Comparison of ENCODE assay signal across 16 cellular contexts in genomic region chr4:145011636-145012035, GRCh38.
"Had no signal": no experiment of that assay in that cellular context is flagged by ENCODE, and none has a peak within 500 bp of the region (broad histone marks: within the 10 kb centered on the region; RNA-seq: fewer than 3 reads in every experiment).

No MANE protein-coding gene starts in this region.

- DNase-seq: activated B cell treated with CpG ODN at 0.5 μM for 24 hours; activated CD4-positive, alpha-beta T cell treated with anti-CD3 and anti-CD28 coated beads, Interleukin-2, amount 10 ng/mL, durations not matched to agents 7 days and 5 days; activated CD8-positive, alpha-beta memory T cell treated with anti-CD3 and anti-CD28 coated beads for 24 hours; activated naive CD4-positive, alpha-beta T cell treated with anti-CD3 and anti-CD28 coated beads, Interleukin-2, amount 50 U/mL, for 16 hours; brain microvascular endothelial cell; esophagus squamous epithelium; hippocampal formation; naive B cell; right cardiac atrium; small intestine; T-helper 17 cell; tibial artery had no signal

- H3K36me3 ChIP-seq: brain microvascular endothelial cell, esophagus squamous epithelium, neutrophil, tibial artery had no signal

- H3K4me3 ChIP-seq: esophagus squamous epithelium, tibial artery had no signal

- H3K27me3 Mint-ChIP-seq: activated B cell treated with CpG ODN at 0.5 μM for 24 hours; activated CD4-positive, alpha-beta T cell treated with anti-CD3 and anti-CD28 coated beads, Interleukin-2, amount 10 ng/mL, durations not matched to agents 7 days and 5 days; naive B cell; T-helper 17 cell had no signal

- H3K9me3 ChIP-seq: esophagus squamous epithelium, neutrophil had no signal

- H3K27ac ChIP-seq: esophagus squamous epithelium, neutrophil, tibial artery had no signal

- H3K27ac Mint-ChIP-seq: activated B cell treated with CpG ODN at 0.5 μM for 24 hours; activated CD4-positive, alpha-beta T cell treated with anti-CD3 and anti-CD28 coated beads, Interleukin-2, amount 10 ng/mL, durations not matched to agents 7 days and 5 days; activated T-helper 2 cell treated with anti-CD3 and anti-CD28 coated beads, Interferon-gamma antibody, Interleukin-2, Interleukin-4, amounts not matched to agents 10 μg/mL and 5 μg/mL and 100 μg/mL, durations not matched to agents 14 hours and 24 hours and 36 hours; T-helper 17 cell had no signal

- H3K27me3 ChIP-seq: brain microvascular endothelial cell, esophagus squamous epithelium, neutrophil, tibial artery had no signal

- FAIRE-seq: colon, small intestine, TTC549 had no signal

- H3K4me3 Mint-ChIP-seq: activated B cell treated with CpG ODN at 0.5 μM for 24 hours; activated CD4-positive, alpha-beta T cell treated with anti-CD3 and anti-CD28 coated beads, Interleukin-2, amount 10 ng/mL, durations not matched to agents 7 days and 5 days; naive B cell; T-helper 17 cell had no signal

- ATAC-seq: T-helper 17 cell had no signal
